8 cellular contexts compared by ENCODE assay signal in the genomic region with DNA sequence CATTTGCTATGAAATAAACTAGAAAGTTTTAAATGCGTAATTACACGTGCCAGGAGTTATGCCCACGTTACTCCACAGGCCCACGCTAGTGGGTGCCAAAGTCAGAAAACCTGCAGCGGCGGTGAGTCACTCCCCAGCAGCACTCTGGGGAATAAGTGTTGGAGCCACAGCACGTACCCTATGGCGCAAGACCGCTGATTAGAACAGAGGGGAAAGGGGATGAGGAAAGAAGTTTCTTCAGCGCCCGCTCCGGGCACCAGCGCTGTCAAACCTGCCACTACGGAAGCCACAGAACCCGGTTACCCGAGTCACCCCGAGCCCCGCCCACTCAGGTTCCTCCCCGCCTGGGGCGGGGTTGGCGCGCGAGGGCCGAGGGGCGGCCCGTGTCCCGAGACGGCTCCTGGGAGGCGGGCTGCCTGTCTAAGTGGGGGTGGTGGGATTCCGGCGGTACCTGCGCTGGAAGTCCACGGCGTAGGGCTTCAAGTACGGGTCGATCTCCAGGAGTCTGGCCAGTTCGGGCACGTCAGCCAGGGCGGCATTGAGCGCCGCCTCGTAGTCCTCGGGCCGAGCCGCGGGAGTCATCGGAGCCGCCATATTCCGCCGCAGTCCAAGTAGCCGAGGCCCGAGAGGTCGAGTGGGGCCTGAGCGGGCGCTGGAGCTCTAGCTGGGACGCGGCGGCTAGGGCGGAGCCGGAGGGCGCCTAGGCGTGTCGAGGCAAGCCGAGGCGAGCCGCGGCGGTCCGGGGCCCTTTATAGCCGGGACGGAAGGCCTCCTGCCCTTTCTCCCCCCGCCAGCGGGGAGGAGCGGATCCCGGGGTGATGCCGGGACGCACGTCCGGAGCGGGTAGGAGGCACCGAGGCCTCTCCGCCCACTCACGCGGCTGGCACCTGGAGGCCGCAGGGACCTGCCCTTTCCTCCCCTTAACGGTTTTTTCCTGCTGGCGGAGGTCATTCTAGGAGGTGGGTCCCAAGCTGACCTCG. TPM values are rescaled to one million over a fixed set of nuclear protein-coding genes. Genes with fewer than 3 reads are reported as not detected.
DNase-seq lines count a peak whose midpoint lies in the region; ATAC-seq and TF ChIP-seq lines count a peak whose summit lies in the region.

Gene GBE1, minus strand, starts transcription at position 722 of the 980 bp plus-strand sequence. Its CDS starts 128 bp downstream, at position 594.

- H3K36me3 ChIP-seq in SU-DHL-6 (ENCODE audit: low read length) (peaks cover 14% of the 10 kb centered on the region), cardiac muscle cell (no peaks in the 10 kb centered on the region), parathyroid adenoma (ENCODE audit: control insufficient read depth, insufficient read depth, low read length) (no peaks in the 10 kb centered on the region), tibial nerve (no peaks in the 10 kb centered on the region)

- peak; percentile 29 for TF ChIP-seq CTCF in GM12865 (IDR thresholded peaks at IDR 0.05; ENCODE audit: insufficient read depth, low read depth, low read length, missing control alignments)
- TF ChIP-seq CTCF in SU-DHL-6 (IDR thresholded peaks at IDR 0.05; ENCODE audit: insufficient read depth, low read length, poor library complexity, severe bottlenecking): no peak
- peak; percentile 54 for TF ChIP-seq CTCF in cardiac muscle cell (IDR thresholded peaks at IDR 0.05; ENCODE audit: low read depth, low read length)
- peak; percentile 36 for TF ChIP-seq CTCF in parathyroid adenoma (IDR thresholded peaks at IDR 0.05)
- peak; percentile 18 to 66 (median 38) for TF ChIP-seq CTCF in tibial nerve (IDR thresholded peaks at IDR 0.05)

- H3K4me2 ChIP-seq in SU-DHL-6 (ENCODE audit: low read depth, low read length, poor library complexity, severe bottlenecking) (peak within 1 kb of the TSS; percentile 89), parathyroid adenoma (ENCODE audit: low read length) (peak within 1 kb of the TSS; percentile 91)

- H3K9me3 ChIP-seq in SU-DHL-6 (ENCODE audit: insufficient read depth, low read length) (no peaks in the 10 kb centered on the region), cardiac muscle cell (ENCODE audit: low read depth) (no peaks in the 10 kb centered on the region), parathyroid adenoma (ENCODE audit: control insufficient read depth, low read length) (no peaks in the 10 kb centered on the region), tibial nerve (no peaks in the 10 kb centered on the region)

- H4K20me1 ChIP-seq in SU-DHL-6 (ENCODE audit: low read depth, low read length): no peaks in the 10 kb centered on the region

- H3K4me3 ChIP-seq in GM12865 (ENCODE audit: low read depth, low read length): peak within 1 kb of the TSS; percentile 63
- peak within 1 kb of the TSS; percentile 75 for H3K4me3 ChIP-seq in SU-DHL-6 (ENCODE audit: insufficient read depth, low read length, poor library complexity, severe bottlenecking)
- peak within 1 kb of the TSS; percentile 47 for H3K4me3 ChIP-seq in cardiac muscle cell
- peak within 1 kb of the TSS; percentile 81 for H3K4me3 ChIP-seq in parathyroid adenoma (ENCODE audit: low read depth, low read length)
- peak within 1 kb of the TSS; percentile 60 to 76 (median 70) for H3K4me3 ChIP-seq in tibial nerve

- peaks cover 11% of the 10 kb centered on the region for H3F3A ChIP-seq in SU-DHL-6 (ENCODE audit: insufficient read depth)

- no peaks in the 10 kb centered on the region for H3K9me2 ChIP-seq in SU-DHL-6 (replicated peaks; ENCODE audit: insufficient read depth, low read length)

- H2AFZ ChIP-seq in SU-DHL-6 (ENCODE audit: low read depth, low read length, severe bottlenecking) (peak within 1 kb of the TSS; percentile 57), parathyroid adenoma (peak within 1 kb of the TSS; percentile 99)

- TF ChIP-seq EP300 in tibial nerve (IDR thresholded peaks at IDR 0.05): peak; percentile 68 to 94

- H3K27me3 ChIP-seq in SU-DHL-6 (ENCODE audit: low read length): no peaks in the 10 kb centered on the region
- H3K27me3 ChIP-seq in cardiac muscle cell: no peaks in the 10 kb centered on the region
- no peaks in the 10 kb centered on the region for H3K27me3 ChIP-seq in parathyroid adenoma (ENCODE audit: control insufficient read depth, insufficient read depth, low read length)
- H3K27me3 ChIP-seq in tibial nerve: no peaks in the 10 kb centered on the region

- peak; percentile 80 to 82 for TF ChIP-seq POLR2A in tibial nerve (IDR thresholded peaks at IDR 0.05)

- WGBS in tibial nerve, 2 donors: 1% methylated on average over 54 to 77 of the region's 88 CpGs

- peak within 1 kb of the TSS; percentile 78 for H3K27ac ChIP-seq in SU-DHL-6 (ENCODE audit: low read depth, low read length)
- H3K27ac ChIP-seq in cardiac muscle cell: peak within 1 kb of the TSS; percentile 98
- peak within 1 kb of the TSS; percentile 99 for H3K27ac ChIP-seq in parathyroid adenoma
- peak within 1 kb of the TSS; percentile 95 to 99 (median 98) for H3K27ac ChIP-seq in tibial nerve

- H3K79me2 ChIP-seq in SU-DHL-6 (ENCODE audit: insufficient read depth, low read length) (no peaks in the 10 kb centered on the region), parathyroid adenoma (peaks cover 11% of the 10 kb centered on the region)

- H3K4me1 ChIP-seq in cardiac muscle cell (ENCODE audit: low read depth) (peaks cover 21% of the 10 kb centered on the region), parathyroid adenoma (peaks cover 4% of the 10 kb centered on the region), tibial nerve (peaks cover 0 to 39% (median 13%) of the 10 kb centered on the region in 4 donors)

- peak; percentile 85 for ATAC-seq in HG02610 (IDR thresholded peaks at IDR 0.05; ENCODE audit: unreplicated experiment)

- DNase-seq in GM12865 (ENCODE audit: low read depth) (peak; percentile 97), NCI-H1092 (lab: John Stamatoyannopoulos, UW) (peak; percentile 77), cardiac muscle cell (ENCODE audit: low read depth in 1 of 2, low spot score in 1 of 2) (peak; percentile 94 to 98), tibial nerve (ENCODE audit: low spot score in 2 of 2) (peak; percentile 82 to 89)
- DNase-seq in activated naive CD8-positive, alpha-beta T cell treated with anti-CD3 and anti-CD28 coated beads, Interleukin-2, amount 50 U/mL, for 16 hours (ENCODE audit: low read depth, low spot score): peak; percentile 73

- peak within 1 kb of the TSS; percentile 82 for H3K9ac ChIP-seq in SU-DHL-6 (ENCODE audit: low read length)
- peak within 1 kb of the TSS; percentile 97 for H3K9ac ChIP-seq in parathyroid adenoma

RNA-seq across cellular contexts. Expression of gene GBE1, which starts in this region (rescaled TPM):
- total RNA-seq in cardiac muscle cell: 27.2 and 44.0 TPM in 2 replicates
- 62.1 and 71.2 TPM in 2 replicates for polyA plus RNA-seq in cardiac muscle cell
- 10 to 100 TPM; 25.8 to 34.5 (median 31.3) TPM for total RNA-seq in tibial nerve

Comparison
In these comparisons a context has a peak if more than half of its experiments do, and no peak if none do; other contexts are left out.
1. Peak in every context shown above with its lines: DNase-seq, ATAC-seq, H3K4me3 ChIP-seq and H3K27ac ChIP-seq.